Comparison of ENCODE assay signal across 28 cellular contexts in genomic region chr5:105977163-105977562, GRCh38.
"Had no signal": no experiment of that assay in that cellular context is flagged by ENCODE, and none has a peak within 500 bp of the region (broad histone marks: within the 10 kb centered on the region; RNA-seq: fewer than 3 reads in every experiment).

No MANE protein-coding gene starts in this region.

- H3K27ac ChIP-seq: ascending aorta, breast epithelium, cardiac muscle cell, colonic mucosa, epithelial cell of prostate, esophagus squamous epithelium, gastroesophageal sphincter had no signal

- ATAC-seq: activated naive CD4-positive, alpha-beta T cell treated with anti-CD3 and anti-CD28 coated beads, Interleukin-2, amount 50 U/mL, for 72 hours; activated T-cell treated with anti-CD3 and anti-CD28 coated beads, Interleukin-2, amount 50 U/mL, for 72 hours; gastroesophageal sphincter had no signal

- H3K36me3 Mint-ChIP-seq: activated naive CD4-positive, alpha-beta T cell treated with anti-CD3 and anti-CD28 coated beads, Interleukin-2, amount 10 ng/mL, durations not matched to agents 7 days and 5 days; activated naive CD4-positive, alpha-beta T cell treated with anti-CD3 and anti-CD28 coated beads, Interleukin-2, amount 50 U/mL, for 72 hours; activated naive CD8-positive, alpha-beta T cell treated with anti-CD3 and anti-CD28 coated beads, Interleukin-2, amount 10 ng/mL, durations not matched to agents 7 days and 5 days; brain had no signal

- H3K4me1 ChIP-seq: ascending aorta, breast epithelium, colonic mucosa, esophagus squamous epithelium, gastroesophageal sphincter had no signal

- H3K4me3 Mint-ChIP-seq: activated CD4-positive, alpha-beta memory T cell treated with anti-CD3 and anti-CD28 coated beads, Interleukin-2, amount 10 ng/mL, durations not matched to agents 7 days and 5 days; activated CD4-positive, alpha-beta T cell treated with anti-CD3 and anti-CD28 coated beads, Interleukin-2, amount 10 ng/mL, durations not matched to agents 7 days and 5 days; activated naive CD4-positive, alpha-beta T cell treated with anti-CD3 and anti-CD28 coated beads, Interleukin-2, amount 10 ng/mL, durations not matched to agents 7 days and 5 days; activated naive CD8-positive, alpha-beta T cell treated with anti-CD3 and anti-CD28 coated beads, Interleukin-2, amount 10 ng/mL, durations not matched to agents 7 days and 5 days; activated T-cell treated with anti-CD3 and anti-CD28 coated beads, Interleukin-2, amount 50 U/mL, for 24 hours; activated T-cell treated with anti-CD3 and anti-CD28 coated beads, Interleukin-2, amount 50 U/mL, for 72 hours; brain had no signal

- H3K27ac Mint-ChIP-seq: activated CD4-positive, alpha-beta memory T cell treated with anti-CD3 and anti-CD28 coated beads, Interleukin-2, amount 10 ng/mL, durations not matched to agents 7 days and 5 days; activated CD4-positive, alpha-beta T cell treated with anti-CD3 and anti-CD28 coated beads, Interleukin-2, amount 10 ng/mL, durations not matched to agents 7 days and 5 days; activated naive CD4-positive, alpha-beta T cell treated with anti-CD3 and anti-CD28 coated beads, Interleukin-2, amount 10 ng/mL, durations not matched to agents 7 days and 5 days; activated naive CD4-positive, alpha-beta T cell treated with anti-CD3 and anti-CD28 coated beads, Interleukin-2, amount 50 U/mL, for 72 hours; activated naive CD8-positive, alpha-beta T cell treated with anti-CD3 and anti-CD28 coated beads, Interleukin-2, amount 10 ng/mL, durations not matched to agents 7 days and 5 days; activated T-cell treated with anti-CD3 and anti-CD28 coated beads, Interleukin-2, amount 50 U/mL, for 24 hours; activated T-cell treated with anti-CD3 and anti-CD28 coated beads, Interleukin-2, amount 50 U/mL, for 72 hours; brain had no signal

- H3K4me1 Mint-ChIP-seq: activated CD4-positive, alpha-beta memory T cell treated with anti-CD3 and anti-CD28 coated beads, Interleukin-2, amount 10 ng/mL, durations not matched to agents 7 days and 5 days; activated CD4-positive, alpha-beta T cell treated with anti-CD3 and anti-CD28 coated beads, Interleukin-2, amount 10 ng/mL, durations not matched to agents 7 days and 5 days; activated naive CD4-positive, alpha-beta T cell treated with anti-CD3 and anti-CD28 coated beads, Interleukin-2, amount 10 ng/mL, durations not matched to agents 7 days and 5 days; activated naive CD8-positive, alpha-beta T cell treated with anti-CD3 and anti-CD28 coated beads, Interleukin-2, amount 10 ng/mL, durations not matched to agents 7 days and 5 days; brain had no signal

- H3K9me3 ChIP-seq: ascending aorta, breast epithelium, colonic mucosa, esophagus squamous epithelium, gastroesophageal sphincter had no signal

- H3K36me3 ChIP-seq: ascending aorta, breast epithelium, cardiac muscle cell, colonic mucosa, esophagus squamous epithelium, gastroesophageal sphincter had no signal

- DNase-seq: activated CD4-positive, alpha-beta memory T cell treated with anti-CD3 and anti-CD28 coated beads, Interleukin-2, amount 10 ng/mL, durations not matched to agents 7 days and 5 days; activated CD4-positive, alpha-beta T cell treated with anti-CD3 and anti-CD28 coated beads for 1 hour; activated CD4-positive, alpha-beta T cell treated with anti-CD3 and anti-CD28 coated beads for 4 hours; activated CD4-positive, alpha-beta T cell treated with anti-CD3 and anti-CD28 coated beads, Interleukin-2, amount 10 ng/mL, durations not matched to agents 7 days and 5 days; activated CD4-positive, alpha-beta T cell treated with anti-CD3 and anti-CD28 coated beads, Interleukin-2, amount 50 U/mL, for 4 hours; activated CD4-positive, CD25-positive, alpha-beta regulatory T cell; activated CD8-positive, alpha-beta memory T cell treated with anti-CD3 and anti-CD28 coated beads, Interleukin-2, amount 50 U/mL, for 48 hours; activated gamma-delta T cell; activated naive CD4-positive, alpha-beta T cell; activated naive CD4-positive, alpha-beta T cell treated with anti-CD3 and anti-CD28 coated beads, Interleukin-2, amount 10 ng/mL, durations not matched to agents 7 days and 5 days; activated naive CD8-positive, alpha-beta T cell treated with anti-CD3 and anti-CD28 coated beads, Interleukin-2, amount 10 ng/mL, durations not matched to agents 7 days and 5 days; activated T-cell treated with anti-CD3 and anti-CD28 coated beads for 4 hours; activated T-cell treated with anti-CD3 and anti-CD28 coated beads, Interleukin-2, amount 50 U/mL, for 24 hours; activated T-cell treated with anti-CD3 and anti-CD28 coated beads, Interleukin-2, amount 50 U/mL, for 72 hours; central memory CD4-positive, alpha-beta T cell; cerebellar nuclear complex; colonic mucosa; effector CD8-positive, alpha-beta T cell; esophagus squamous epithelium; foreskin melanocyte; T-helper 2 cell had no signal

- H3K9me3 Mint-ChIP-seq: activated CD4-positive, alpha-beta T cell treated with anti-CD3 and anti-CD28 coated beads, Interleukin-2, amount 10 ng/mL, durations not matched to agents 7 days and 5 days; brain had no signal

- H3K4me3 ChIP-seq: ascending aorta, breast epithelium, cardiac muscle cell, colonic mucosa, esophagus squamous epithelium, gastroesophageal sphincter had no signal

- H3K27me3 Mint-ChIP-seq: activated CD4-positive, alpha-beta memory T cell treated with anti-CD3 and anti-CD28 coated beads, Interleukin-2, amount 10 ng/mL, durations not matched to agents 7 days and 5 days; activated CD4-positive, alpha-beta T cell treated with anti-CD3 and anti-CD28 coated beads, Interleukin-2, amount 10 ng/mL, durations not matched to agents 7 days and 5 days; activated naive CD4-positive, alpha-beta T cell treated with anti-CD3 and anti-CD28 coated beads, Interleukin-2, amount 10 ng/mL, durations not matched to agents 7 days and 5 days; activated naive CD8-positive, alpha-beta T cell treated with anti-CD3 and anti-CD28 coated beads, Interleukin-2, amount 10 ng/mL, durations not matched to agents 7 days and 5 days; activated T-cell treated with anti-CD3 and anti-CD28 coated beads, Interleukin-2, amount 50 U/mL, for 24 hours; brain had no signal

- H3K27me3 ChIP-seq: ascending aorta, breast epithelium, cardiac muscle cell, colonic mucosa, esophagus squamous epithelium, gastroesophageal sphincter had no signal
